ENCODE assay signal across 8 cellular contexts in genomic region chr3:170632780-170633179, GRCh38. TPM values are rescaled to one million over a fixed set of nuclear protein-coding genes. Genes with fewer than 3 reads are reported as not detected.
DNase-seq lines count a peak whose midpoint lies in the region; ATAC-seq and TF ChIP-seq lines count a peak whose summit lies in the region.

No MANE protein-coding gene starts in this region.

- H3K79me2 ChIP-seq in KMS-11 (ENCODE audit: insufficient read depth, low read depth) = no peaks in the 10 kb centered on the region

- H2AFZ ChIP-seq in KMS-11 (ENCODE audit: low read depth) = no peak overlapping the region

- H3K27ac ChIP-seq in KMS-11 = no peak overlapping the region

- peak; percentile 28 for DNase-seq in NCI-H146 (lab: John Stamatoyannopoulos, UW)
- DNase-seq in NCI-H146 treated with DMSO at 0.1 percent for 48 hours (lab: John Stamatoyannopoulos, UW; ENCODE audit: unreplicated experiment) = no peak
- peak; percentile 50 for DNase-seq in kidney tubule cell (ENCODE audit: low spot score)
- DNase-seq in epidermal melanocyte (ENCODE audit: insufficient read length, low spot score) = no peak
- no peak for DNase-seq in activated gamma-delta T cell treated with Interleukin-2 at 50 U/mL for 16 hours
- no peak for DNase-seq in occipital lobe (lab: John Stamatoyannopoulos, UW)

- H3K27me3 ChIP-seq in KMS-11 (ENCODE audit: insufficient read depth, low read depth) = peaks cover 62% of the 10 kb centered on the region

- no peaks in the 10 kb centered on the region for H3K36me3 ChIP-seq in KMS-11 (ENCODE audit: insufficient read depth)

- no peak overlapping the region for H3K9ac ChIP-seq in KMS-11

- no peak for TF ChIP-seq CTCF in KMS-11 (conservative IDR thresholded peaks at IDR 0.05; ENCODE audit: low read depth, low read length)

- peaks cover 4% of the 10 kb centered on the region; the same call in 1 of the 2 replicates for H4K20me1 ChIP-seq in KMS-11 (ENCODE audit: insufficient read depth)

- ATAC-seq in HG02571 (IDR thresholded peaks at IDR 0.05; ENCODE audit: unreplicated experiment) = peak; percentile 72

- no peak overlapping the region for H3K4me3 ChIP-seq in KMS-11 (IDR thresholded peaks at IDR 0.05; ENCODE audit: insufficient read depth, low read depth, low read length)

- H3K4me1 ChIP-seq in KMS-11 (ENCODE audit: low read depth, poor library complexity, severe bottlenecking) = peaks cover 21% of the 10 kb centered on the region

- H3K4me2 ChIP-seq in KMS-11 = peak overlapping the region; percentile 50

RNA-seq across cellular contexts. Expression of gene SLC7A14, which starts 46.9 kb away (rescaled TPM):
- total RNA-seq in occipital lobe = 7.0 TPM

Comparison
In these comparisons a context has a peak if more than half of its experiments do, and no peak if none do; other contexts are left out.
1. DNase-seq: peak in NCI-H146 (single experiment) and kidney tubule cell (single experiment); none in NCI-H146 treated with DMSO at 0.1 percent for 48 hours (single experiment), epidermal melanocyte (single experiment), activated gamma-delta T cell treated with Interleukin-2 at 50 U/mL for 16 hours (single experiment) and occipital lobe (single experiment).